ENCODE assay signal across 21 cellular contexts in the genomic region with DNA sequence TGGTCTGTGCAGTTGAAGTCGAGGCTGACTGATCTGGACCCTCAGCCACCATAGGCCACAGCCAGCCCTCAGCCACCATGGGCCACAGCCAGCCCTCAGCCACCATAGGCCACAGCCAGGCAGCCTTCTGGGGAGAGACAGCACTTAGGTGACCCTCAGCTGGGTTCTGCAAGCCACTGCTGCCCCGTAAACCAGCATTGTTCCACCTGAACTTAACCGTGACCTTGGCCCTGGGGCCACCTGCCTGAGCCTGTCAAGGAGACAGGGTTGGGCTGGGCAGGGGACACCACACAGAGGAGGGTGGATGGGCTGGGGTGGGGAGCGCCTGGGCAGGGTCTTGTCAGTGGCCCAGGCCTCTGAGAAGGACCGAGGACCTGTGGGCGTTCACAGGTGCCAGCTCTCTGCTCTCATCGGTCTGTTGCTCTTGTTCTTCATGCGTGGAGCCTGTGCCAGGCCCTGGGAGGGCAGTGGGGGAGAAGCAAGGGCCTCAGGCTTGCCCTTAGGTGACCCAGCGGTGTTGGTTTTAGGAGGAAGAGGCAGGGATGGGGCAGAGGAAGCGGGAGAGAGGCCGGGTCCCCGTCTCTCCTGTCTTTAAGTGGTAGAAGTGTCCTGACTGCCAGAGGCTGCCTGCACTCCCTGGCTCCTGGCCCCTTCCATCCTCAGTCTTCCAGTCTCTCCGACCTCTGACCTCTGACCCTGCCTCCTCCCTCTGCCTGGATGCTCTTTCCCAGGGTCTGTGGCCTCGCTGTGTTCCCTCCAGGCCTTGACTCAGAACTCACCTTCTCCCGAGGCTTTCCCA. TPM values are rescaled to one million over a fixed set of nuclear protein-coding genes. Genes with fewer than 3 reads are reported as not detected.
DNase-seq lines count a peak whose midpoint lies in the region; ATAC-seq, FAIRE-seq and TF ChIP-seq lines count a peak whose summit lies in the region.
"Had no signal": no experiment of that assay in that cellular context is flagged by ENCODE, and none has a peak within 500 bp of the region (broad histone marks: within the 10 kb centered on the region; RNA-seq: fewer than 3 reads in every experiment).

No MANE protein-coding gene starts in this region.

- no peak overlapping the region for H3K4me3 Mint-ChIP-seq in activated T-cell treated with anti-CD3 and anti-CD28 coated beads, Interleukin-2, amount 50 U/mL, for 24 hours
- no peak overlapping the region for H3K4me3 Mint-ChIP-seq in activated T-cell treated with anti-CD3 and anti-CD28 coated beads, Interleukin-2, amount 50 U/mL, for 72 hours

- DNase-seq in activated T-cell treated with anti-CD3 and anti-CD28 coated beads, Interleukin-2, amount 50 U/mL, for 24 hours = no peak
- DNase-seq in activated T-cell treated with anti-CD3 and anti-CD28 coated beads, Interleukin-2, amount 50 U/mL, for 72 hours = no peak
- DNase-seq in RWPE1 (ENCODE audit: low spot score) (no peak), H1 (ENCODE audit: low read depth in 1 of 2, low spot score in 2 of 2) (no peak), colonic mucosa (no peak)
- DNase-seq in stimulated activated CD4-positive, alpha-beta T cell treated with anti-CD3 and anti-CD28 coated beads, Interleukin-1b, Interleukin-23, amount 100 ng/mL, for 48 hours = no peak
- no peak for DNase-seq in effector CD8-positive, alpha-beta T cell (lab: John Stamatoyannopoulos, UW)
- DNase-seq: C1 segment of cervical spinal cord, DMS79, HCEC 1CT, IMR-90, Karpas-422, NCI-H1417 treated with DMSO at 0.1 percent for 48 hours, NCI-H1930, NCI-H226, NCI-H524 treated with DMSO at 0.1 percent for 48 hours, PC-3, RPMI8226, SIG-M5 had no signal

- H3K4me2 ChIP-seq in BLaER1 treated with 17β-estradiol and CSF1 and Interleukin-3, amounts not matched to agents 10 nM and 100 nM = peak overlapping the region; percentile 18 to 78 (median 56)
- no peak overlapping the region for H3K4me2 ChIP-seq in H1 (ENCODE audit: insufficient read depth in 1 of 2, low read depth in 2 of 2, low read length in 2 of 2)

- no peak overlapping the region for H3K4me3 ChIP-seq in BLaER1 treated with 17β-estradiol and CSF1 and Interleukin-3, amounts not matched to agents 10 nM and 100 nM
- H3K4me3 ChIP-seq in H1 (ENCODE audit: extremely low read depth in 1 of 4, insufficient read depth in 2 of 4, low read depth in 3 of 4, low read length in 4 of 4) (no peak overlapping the region), colonic mucosa (no peak overlapping the region)

- no peak overlapping the region for H2BK20ac ChIP-seq in H1 (ENCODE audit: low read length)

- no peaks in the 10 kb centered on the region for H3K9me3 ChIP-seq in BLaER1 treated with 17β-estradiol and CSF1 and Interleukin-3, amounts not matched to agents 10 nM and 100 nM (replicated peaks in 1 of 11)
- H3K9me3 ChIP-seq in H1 (ENCODE audit: insufficient read depth in 2 of 2, low read depth in 1 of 2, low read length in 1 of 2) (no peaks in the 10 kb centered on the region), colonic mucosa (no peaks in the 10 kb centered on the region)

- no peak overlapping the region for H2BK12ac ChIP-seq in H1 (ENCODE audit: low read depth, low read length)

- H3K23ac ChIP-seq in H1 (ENCODE audit: insufficient read length) = no peak overlapping the region

- no peak overlapping the region for H4K91ac ChIP-seq in H1 (replicated peaks; ENCODE audit: insufficient read length, low read length)

- peaks cover 48% of the 10 kb centered on the region for H3K4me1 Mint-ChIP-seq in activated T-cell treated with anti-CD3 and anti-CD28 coated beads, Interleukin-2, amount 50 U/mL, for 24 hours (ENCODE audit: low read depth)
- H3K4me1 Mint-ChIP-seq in activated T-cell treated with anti-CD3 and anti-CD28 coated beads, Interleukin-2, amount 50 U/mL, for 72 hours (ENCODE audit: low read depth) = peaks cover 45% of the 10 kb centered on the region

- H3K27me3 Mint-ChIP-seq in activated T-cell treated with anti-CD3 and anti-CD28 coated beads, Interleukin-2, amount 50 U/mL, for 24 hours = no peaks in the 10 kb centered on the region
- H3K27me3 Mint-ChIP-seq in activated T-cell treated with anti-CD3 and anti-CD28 coated beads, Interleukin-2, amount 50 U/mL, for 72 hours (ENCODE audit: low read depth) = no peaks in the 10 kb centered on the region

- no peak overlapping the region for H3K56ac ChIP-seq in H1 (replicated peaks; ENCODE audit: insufficient read length, low read depth, low read length)

- H3K27me3 ChIP-seq in BLaER1 treated with 17β-estradiol and CSF1 and Interleukin-3, amounts not matched to agents 10 nM and 100 nM = no peaks in the 10 kb centered on the region; a peak in 1 of 22 replicates
- H3K27me3 ChIP-seq in H1 (replicated peaks in 1 of 4; ENCODE audit: control insufficient read depth in 3 of 4, extremely low read depth in 1 of 4, insufficient read depth in 3 of 4, low read length in 3 of 4) (no peaks in the 10 kb centered on the region), colonic mucosa (no peaks in the 10 kb centered on the region)

- TF ChIP-seq CTCF in RWPE1 (conservative IDR thresholded peaks at IDR 0.05; ENCODE audit: low read depth) = no peak
- no peak for TF ChIP-seq CTCF in H1 (IDR thresholded peaks at IDR 0.05; ENCODE audit: control extremely low read depth in 1 of 3, insufficient read depth in 1 of 3, low read depth in 1 of 3, low read length in 3 of 3)
- TF ChIP-seq CTCF in colonic mucosa (IDR thresholded peaks at IDR 0.05) = no peak

- no peak overlapping the region for H3K4ac ChIP-seq in H1 (replicated peaks; ENCODE audit: insufficient read length, low read depth, low read length)

- H3K27ac Mint-ChIP-seq in activated T-cell treated with anti-CD3 and anti-CD28 coated beads, Interleukin-2, amount 50 U/mL, for 24 hours = peak overlapping the region; percentile 77
- no peak overlapping the region for H3K27ac Mint-ChIP-seq in activated T-cell treated with anti-CD3 and anti-CD28 coated beads, Interleukin-2, amount 50 U/mL, for 72 hours

- H2BK120ac ChIP-seq in H1 (replicated peaks; ENCODE audit: low read depth, low read length) = no peak overlapping the region

- no peak for TF ChIP-seq RAD21 in H1 (IDR thresholded peaks at IDR 0.05 in 1 of 2, conservative IDR thresholded peaks at IDR 0.05 in 1 of 2; ENCODE audit: low read depth in 2 of 2, low read length in 2 of 2)

- H3K4me1 ChIP-seq in BLaER1 treated with 17β-estradiol and CSF1 and Interleukin-3, amounts not matched to agents 10 nM and 100 nM = peaks cover 44 to 92% (median 88%) of the 10 kb centered on the region in 10 experiments
- peaks cover 0 to 4% (median 2%) of the 10 kb centered on the region in 4 experiments; a peak in 2 of 7 replicates for H3K4me1 ChIP-seq in H1 (replicated peaks in 1 of 4; ENCODE audit: control insufficient read depth in 3 of 4, insufficient read depth in 4 of 4, low read length in 3 of 4)
- peaks cover 13% of the 10 kb centered on the region for H3K4me1 ChIP-seq in colonic mucosa

- H3K36me3 Mint-ChIP-seq in activated T-cell treated with anti-CD3 and anti-CD28 coated beads, Interleukin-2, amount 50 U/mL, for 24 hours (ENCODE audit: low read depth) = no peaks in the 10 kb centered on the region
- no peaks in the 10 kb centered on the region for H3K36me3 Mint-ChIP-seq in activated T-cell treated with anti-CD3 and anti-CD28 coated beads, Interleukin-2, amount 50 U/mL, for 72 hours (ENCODE audit: insufficient read depth in 2 of 2)

- H2AK5ac ChIP-seq in H1 (ENCODE audit: low read depth, low read length) = no peak overlapping the region

- no peak overlapping the region for H2BK5ac ChIP-seq in H1 (ENCODE audit: low read depth, low read length)

- peaks cover 5% of the 10 kb centered on the region; the same call in 1 of the 2 replicates for H3K79me1 ChIP-seq in H1 (ENCODE audit: low read depth, low read length)

- no peak overlapping the region for H3K14ac ChIP-seq in H1 (ENCODE audit: insufficient read length)

- ATAC-seq in activated T-cell treated with anti-CD3 and anti-CD28 coated beads, Interleukin-2, amount 50 U/mL, for 72 hours (replicated peaks in 1 of 2) = no peak
- ATAC-seq: PC-3 had no signal

- no peaks in the 10 kb centered on the region for H3K9me3 Mint-ChIP-seq in activated T-cell treated with anti-CD3 and anti-CD28 coated beads, Interleukin-2, amount 50 U/mL, for 24 hours
- no peaks in the 10 kb centered on the region for H3K9me3 Mint-ChIP-seq in activated T-cell treated with anti-CD3 and anti-CD28 coated beads, Interleukin-2, amount 50 U/mL, for 72 hours

- H3K36me3 ChIP-seq in BLaER1 treated with 17β-estradiol and CSF1 and Interleukin-3, amounts not matched to agents 10 nM and 100 nM = peaks cover 0 to 37% (median 10%) of the 10 kb centered on the region in 11 experiments; a peak in 14 of 22 replicates
- H3K36me3 ChIP-seq in H1 (ENCODE audit: control insufficient read depth in 2 of 4, insufficient read depth in 4 of 4, low read length in 3 of 4) = no peaks in the 10 kb centered on the region
- no peaks in the 10 kb centered on the region for H3K36me3 ChIP-seq in colonic mucosa

- H4K20me1 ChIP-seq in BLaER1 treated with 17β-estradiol and CSF1 and Interleukin-3, amounts not matched to agents 10 nM and 100 nM = peaks cover 79 to 97% (median 91%) of the 10 kb centered on the region in 11 experiments
- peaks cover 0 to 4% of the 10 kb centered on the region in 2 experiments for H4K20me1 ChIP-seq in H1 (replicated peaks in 1 of 2; ENCODE audit: control insufficient read depth in 1 of 2, insufficient read depth in 2 of 2, low read length in 2 of 2)

- H3K23me2 ChIP-seq in H1 (ENCODE audit: low read depth, low read length) = no peaks in the 10 kb centered on the region

- no peak overlapping the region for H2AFZ ChIP-seq in H1 (ENCODE audit: low read length)

- intact Hi-C loops in colonic mucosa (cut with DNase I) = no loop called here

- H4K5ac ChIP-seq in H1 (ENCODE audit: insufficient read length, low read depth, low read length) = no peak overlapping the region

- no peak overlapping the region for H3K18ac ChIP-seq in H1 (ENCODE audit: extremely low read depth, low read length)

- no peak for FAIRE-seq in H1 (lab: Jason Lieb, UNC)
- FAIRE-seq: D721Med had no signal

- WGBS in H1 (ENCODE audit: extremely low coverage in 1 of 2, insufficient coverage in 1 of 2, insufficient read length in 1 of 2, insufficient replicate concordance in 2 of 2, low coverage in 1 of 2, low lambda C conversion rate in 2 of 2, missing lambda C conversion rate in 1 of 2), 2 experiments = 95% methylated on average over 15 of the region's 15 CpGs; no CpG with 5 or more reads in 1 of the 2 experiments

- TF ChIP-seq EP300 in H1 (IDR thresholded peaks at IDR 0.05; ENCODE audit: borderline replicate concordance in 1 of 2, low read depth in 2 of 2, low read length in 2 of 2) = no peak

- H3K79me2 ChIP-seq in H1 (ENCODE audit: control insufficient read depth in 1 of 2, insufficient read depth in 2 of 2, low read length in 2 of 2) = no peaks in the 10 kb centered on the region

- peak overlapping the region in 2 of 11 experiments; percentile 27 to 40; a peak in 3 of 22 replicates for H3K27ac ChIP-seq in BLaER1 treated with 17β-estradiol and CSF1 and Interleukin-3, amounts not matched to agents 10 nM and 100 nM
- H3K27ac ChIP-seq in RWPE1 = peak overlapping the region; percentile 77
- no peak overlapping the region for H3K27ac ChIP-seq in H1 (ENCODE audit: low read depth, low read length)
- no peak overlapping the region for H3K27ac ChIP-seq in colonic mucosa

- POLR2A ChIA-PET in RWPE1 (lab: Yijun Ruan, JAX; ENCODE audit: low non-redundant PET) = no interaction called here
- POLR2A ChIA-PET in H1 (lab: Charles Lee; ENCODE audit: partially characterized antibody) = no interaction called here

- CTCF ChIA-PET in RWPE1 (lab: Yijun Ruan, JAX) (interaction anchor here (1.3 kb wide), 1 partner anchor 93 kb away, joined by 4 read pairs; no protein-coding TSS in a partner anchor), H1 (lab: Charles Lee; ENCODE audit: partially characterized antibody) (interaction anchor here (1.7 to 4.0 kb wide), 2 partner anchors 14 to 94 kb away, joined by 5 to 13 read pairs; no protein-coding TSS in a partner anchor)

- no peak for TF ChIP-seq POLR2A in H1 (IDR thresholded peaks at IDR 0.05; ENCODE audit: control extremely low read depth in 1 of 2, low read depth in 2 of 2, low read length in 2 of 2)

- peak overlapping the region in 4 of 11 experiments; percentile 42 to 50 (median 47); a peak in 8 of 22 replicates for H3K9ac ChIP-seq in BLaER1 treated with 17β-estradiol and CSF1 and Interleukin-3, amounts not matched to agents 10 nM and 100 nM
- H3K9ac ChIP-seq in H1 (replicated peaks in 1 of 4; ENCODE audit: extremely low read depth in 1 of 4, low read depth in 3 of 4, low read length in 3 of 4) (no peak overlapping the region), colonic mucosa (ENCODE audit: low read depth in 2 of 2, low read length in 2 of 2) (no peak overlapping the region)

- peak overlapping the region; percentile 82; the same call in 1 of the 2 replicates for H4K8ac ChIP-seq in H1 (ENCODE audit: extremely low read depth, insufficient read depth, low read length)

- H2BK15ac ChIP-seq in H1 (ENCODE audit: low read length) = no peak overlapping the region

RNA-seq across cellular contexts. Expression of a gene that starts 36.9 kb away (rescaled TPM):
- total RNA-seq in activated T-cell treated with anti-CD3 and anti-CD28 coated beads, Interleukin-2, amount 50 U/mL, for 72 hours = 10 to 100 TPM; 42.8 to 53.5 TPM
- total RNA-seq in H1 (2021; fragmentation: NEBNext Ultra II Directional; extraction: Animal tissue kit (Norgen Biotek cat#: 25700)) = 20.5 and 25.6 TPM in 2 replicates
- 7.9 and 8.6 TPM in 2 replicates for polyA plus RNA-seq in H1 (2011; rRNA removed)
- polyA plus RNA-seq in H1 (2011; cell fraction: cytosol; rRNA removed) = 9.2 TPM
- 18.3 TPM for polyA plus RNA-seq in H1 (2011; cell fraction: nucleus; rRNA removed)
- 14.3 to 23.8 TPM (median 16.0 TPM) in 4 replicates for polyA plus RNA-seq in H1 (2012, experiment 1 of 2)
- 5.4 TPM for polyA plus RNA-seq in H1 (2012, experiment 2 of 2)
- polyA plus RNA-seq in H1 (2013, experiment 1 of 2) = 10.3 TPM
- 9.8 TPM for polyA plus RNA-seq in H1 (2013, experiment 2 of 2)
- 12.8 and 15.9 TPM in 2 replicates for polyA minus RNA-seq in H1 (2011; rRNA and poly(A)+ RNA removed)
- polyA minus RNA-seq in H1 (2011; cell fraction: cytosol; rRNA and poly(A)+ RNA removed) = 8.7 TPM
- polyA minus RNA-seq in H1 (2011; cell fraction: nucleus; rRNA and poly(A)+ RNA removed) = 8.7 TPM
- 100 to 1,000 TPM; 118 to 141 TPM for total RNA-seq in colonic mucosa

Comparison
In these comparisons a context has a peak if more than half of its experiments do, and no peak if none do; other contexts are left out.
1. H3K4me2 ChIP-seq: peak in BLaER1 treated with 17β-estradiol and CSF1 and Interleukin-3, amounts not matched to agents 10 nM and 100 nM (11 of 11); none in H1 (0 of 2).